Comparison of ENCODE assay signal across 1 cellular context in the genomic region with DNA sequence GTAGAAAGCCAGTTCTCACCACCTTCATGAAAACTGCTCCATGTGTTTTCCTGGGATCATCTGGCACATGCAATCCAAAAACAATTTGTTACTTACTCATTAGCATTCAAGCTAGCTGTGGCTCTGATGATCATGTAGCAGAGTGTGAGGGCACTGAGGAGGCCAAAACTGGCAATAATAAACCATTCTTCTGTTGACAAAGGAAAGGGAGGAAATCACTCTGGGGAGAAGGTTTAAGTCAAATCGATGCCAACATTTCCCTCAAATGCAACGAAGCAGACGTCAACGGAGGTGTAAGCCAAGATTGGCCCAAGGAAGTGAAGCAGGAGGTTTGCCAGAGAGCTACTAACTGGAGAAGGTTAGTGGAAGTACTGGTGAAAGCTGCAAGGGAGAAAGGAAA.
TF ChIP-seq lines count a peak whose summit lies in the region.

No MANE protein-coding gene starts in this region.

TF ChIP-seq in K562, 482 proteins besides CTCF, POLR2A, EP300 and RAD21 (continued from another document):
- TF ChIP-seq, protein P1, sequence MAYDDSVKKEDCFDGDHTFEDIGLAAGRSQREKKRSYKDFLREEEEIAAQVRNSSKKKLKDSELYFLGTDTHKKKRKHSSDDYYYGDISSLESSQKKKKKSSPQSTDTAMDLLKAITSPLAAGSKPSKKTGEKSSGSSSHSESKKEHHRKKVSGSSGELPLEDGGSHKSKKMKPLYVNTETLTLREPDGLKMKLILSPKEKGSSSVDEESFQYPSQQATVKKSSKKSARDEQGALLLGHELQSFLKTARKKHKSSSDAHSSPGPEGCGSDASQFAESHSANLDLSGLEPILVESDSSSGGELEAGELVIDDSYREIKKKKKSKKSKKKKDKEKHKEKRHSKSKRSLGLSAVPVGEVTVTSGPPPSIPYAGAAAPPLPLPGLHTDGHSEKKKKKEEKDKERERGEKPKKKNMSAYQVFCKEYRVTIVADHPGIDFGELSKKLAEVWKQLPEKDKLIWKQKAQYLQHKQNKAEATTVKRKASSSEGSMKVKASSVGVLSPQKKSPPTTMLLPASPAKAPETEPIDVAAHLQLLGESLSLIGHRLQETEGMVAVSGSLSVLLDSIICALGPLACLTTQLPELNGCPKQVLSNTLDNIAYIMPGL (CRISPR knock-in tag; IDR thresholded peaks at IDR 0.05) = no peak
- TF ChIP-seq TAF9B (IDR thresholded peaks at IDR 0.05; ENCODE audit: partially characterized antibody) (no peak), TAF7 (tag; IDR thresholded peaks at IDR 0.05) (no peak), FOXA1 (IDR thresholded peaks at IDR 0.05; ENCODE audit: borderline replicate concordance) (no peak), BRD9 (IDR thresholded peaks at IDR 0.05; ENCODE audit: low read depth, partially characterized antibody) (no peak), GTF2F1 (IDR thresholded peaks at IDR 0.05; ENCODE audit: low read depth, low read length) (no peak), ZNF444 (CRISPR knock-in tag; IDR thresholded peaks at IDR 0.05) (no peak), NR4A1 (CRISPR knock-in tag; IDR thresholded peaks at IDR 0.05) (no peak), NR4A1 (tag; IDR thresholded peaks at IDR 0.05) (no peak), GABPA (tag; conservative IDR thresholded peaks at IDR 0.05; ENCODE audit: low read depth) (no peak), XRCC5 (IDR thresholded peaks at IDR 0.05; ENCODE audit: low read depth, low read length) (no peak), HMG20A (CRISPR knock-in tag; conservative IDR thresholded peaks at IDR 0.05) (no peak)
- TF ChIP-seq, protein P2, sequence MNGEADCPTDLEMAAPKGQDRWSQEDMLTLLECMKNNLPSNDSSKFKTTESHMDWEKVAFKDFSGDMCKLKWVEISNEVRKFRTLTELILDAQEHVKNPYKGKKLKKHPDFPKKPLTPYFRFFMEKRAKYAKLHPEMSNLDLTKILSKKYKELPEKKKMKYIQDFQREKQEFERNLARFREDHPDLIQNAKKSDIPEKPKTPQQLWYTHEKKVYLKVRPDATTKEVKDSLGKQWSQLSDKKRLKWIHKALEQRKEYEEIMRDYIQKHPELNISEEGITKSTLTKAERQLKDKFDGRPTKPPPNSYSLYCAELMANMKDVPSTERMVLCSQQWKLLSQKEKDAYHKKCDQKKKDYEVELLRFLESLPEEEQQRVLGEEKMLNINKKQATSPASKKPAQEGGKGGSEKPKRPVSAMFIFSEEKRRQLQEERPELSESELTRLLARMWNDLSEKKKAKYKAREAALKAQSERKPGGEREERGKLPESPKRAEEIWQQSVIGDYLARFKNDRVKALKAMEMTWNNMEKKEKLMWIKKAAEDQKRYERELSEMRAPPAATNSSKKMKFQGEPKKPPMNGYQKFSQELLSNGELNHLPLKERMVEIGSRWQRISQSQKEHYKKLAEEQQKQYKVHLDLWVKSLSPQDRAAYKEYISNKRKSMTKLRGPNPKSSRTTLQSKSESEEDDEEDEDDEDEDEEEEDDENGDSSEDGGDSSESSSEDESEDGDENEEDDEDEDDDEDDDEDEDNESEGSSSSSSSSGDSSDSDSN (IDR thresholded peaks at IDR 0.05; ENCODE audit: borderline replicate concordance in 1 of 2, low read depth in 2 of 2, low read length in 2 of 2) = no peak
